8 cellular contexts compared by ENCODE assay signal in genomic region chr6:151014404-151015150, GRCh38.
A peak's percentile ranks its signal among the peaks of the same experiment; 100 is the strongest.
DNase-seq lines count a peak whose midpoint lies in the region; ATAC-seq, FAIRE-seq and TF ChIP-seq lines count a peak whose summit lies in the region.

No MANE protein-coding gene starts in this region.

- H3K4me1 Mint-ChIP-seq in MCF 10A (ENCODE audit: insufficient read depth, unreplicated experiment) = no peaks in the 10 kb centered on the region

- H3K4me1 ChIP-seq in HCT116 (ENCODE audit: control insufficient read depth in 1 of 2, insufficient read depth in 2 of 2, low read length in 2 of 2) = peaks cover 70 to 75% of the 10 kb centered on the region in 2 experiments
- H3K4me1 ChIP-seq in keratinocyte (ENCODE audit: control insufficient read depth, extremely low read depth, insufficient read depth, low read length) = no peaks in the 10 kb centered on the region

- H3K36me3 ChIP-seq in HCT116 (ENCODE audit: control insufficient read depth in 1 of 2, insufficient read depth in 2 of 2, low read length in 2 of 2) (peaks cover 0 to 26% of the 10 kb centered on the region in 2 experiments; a peak in 1 of 4 replicates), keratinocyte (ENCODE audit: control insufficient read depth in 2 of 2, extremely low read depth in 1 of 2, insufficient read depth in 2 of 2, low read length in 2 of 2) (peaks cover 4 to 17% of the 10 kb centered on the region in 2 experiments)

- peak; percentile 99 for TF ChIP-seq RAD21 in HCT116 (IDR thresholded peaks at IDR 0.05; ENCODE audit: low read depth)

- TF ChIP-seq CTCF in HCT116 (IDR thresholded peaks at IDR 0.05 in 2 of 3, conservative IDR thresholded peaks at IDR 0.05 in 1 of 3; ENCODE audit: borderline replicate concordance in 1 of 3, insufficient read depth in 1 of 3, low read depth in 2 of 3, low read length in 2 of 3) (peak; percentile 74 to 99 (median 98); a peak in 5 of 6 replicates), MCF 10A (IDR thresholded peaks at IDR 0.05; ENCODE audit: unreplicated experiment) (peak; percentile 97), keratinocyte (optimal IDR thresholded peaks at IDR 0.05 in 1 of 3, IDR thresholded peaks at IDR 0.05 in 1 of 3, conservative IDR thresholded peaks at IDR 0.05 in 1 of 3; ENCODE audit: extremely low read depth in 1 of 3, insufficient read depth in 2 of 3, low read length in 3 of 3) (peak; percentile 89 to 98 (median 96))

- H3K9ac ChIP-seq in HCT116 (ENCODE audit: low read length) (peak overlapping the region; percentile 45), keratinocyte (ENCODE audit: control insufficient read depth, extremely low read depth, insufficient read depth, low read length) (no peak overlapping the region)

- RAD21 ChIA-PET in HCT116 (lab: Charles Lee; ENCODE audit: low non-redundant PET in 1 of 2, low total read pairs in 2 of 2, uncharacterized antibody in 2 of 2, unreplicated experiment in 2 of 2) = interaction anchor here (0.7 to 2.8 kb wide), 10 partner anchors 10 to 320 kb away, joined by 3 to 28 read pairs (median 3); no protein-coding TSS in a partner anchor

- no TSS peak for BruUV-seq in HCT116 (replicated peaks; lab: Mats Ljungman, UMichigan)
- BruUV-seq in MCF 10A (replicated peaks; lab: Mats Ljungman, UMichigan) = no TSS peak

- H3K79me2 ChIP-seq in HCT116 (ENCODE audit: insufficient read depth, low read length) (peaks cover 21% of the 10 kb centered on the region; the same call in 1 of the 2 replicates), keratinocyte (ENCODE audit: control insufficient read depth, insufficient read depth, low read length) (no peaks in the 10 kb centered on the region)

- POLR2A ChIA-PET in HCT116 (lab: Charles Lee) (interaction anchor here (0.8 to 4.1 kb wide), 8 partner anchors 10 to 310 kb away, joined by 3 to 43 read pairs (median 4); partner anchors contain the start of gene AKAP12), MCF 10A (lab: Yijun Ruan, JAX) (interaction anchor here (0.5 to 2.0 kb wide), 9 partner anchors 9 to 320 kb away, joined by 3 to 27 read pairs (median 4); no protein-coding TSS in a partner anchor)

- peaks cover 55% of the 10 kb centered on the region for H3K36me3 Mint-ChIP-seq in MCF 10A (ENCODE audit: insufficient read depth, unreplicated experiment)

- ATAC-seq in HCT116 = peak; percentile 78

- no peaks in the 10 kb centered on the region for H3K9me2 ChIP-seq in HCT116 (ENCODE audit: insufficient read depth)

- peak; percentile 85 for FAIRE-seq in keratinocyte (lab: Jason Lieb, UNC)

- H3K4me3 Mint-ChIP-seq in MCF 10A (ENCODE audit: unreplicated experiment) = no peak overlapping the region

- H2AFZ ChIP-seq in HCT116 (ENCODE audit: low read depth, low read length, poor library complexity, severe bottlenecking) = no peak overlapping the region
- H2AFZ ChIP-seq in keratinocyte (ENCODE audit: control insufficient read depth, low read length) = no peak overlapping the region

- H3K4me3 ChIP-seq in HCT116 (replicated peaks in 1 of 2; ENCODE audit: low read depth in 1 of 2, low read length in 2 of 2) (no peak overlapping the region), keratinocyte (ENCODE audit: control insufficient read depth in 2 of 3, extremely low read depth in 1 of 3, insufficient read depth in 2 of 3, low read depth in 1 of 3, low read length in 3 of 3) (no peak overlapping the region)

- no peaks in the 10 kb centered on the region for H3K9me3 Mint-ChIP-seq in MCF 10A (ENCODE audit: unreplicated experiment)

- H3K27ac Mint-ChIP-seq in MCF 10A (ENCODE audit: low read depth, unreplicated experiment) = no peak overlapping the region

- dilution Hi-C loops in keratinocyte (cut with MboI; ENCODE audit: extremely low pct_ligation_motif_present, low sequenced_read_pairs) = no loop called here

- CTCF ChIA-PET in HCT116 (lab: Charles Lee) (interaction anchor here (0.7 to 3.9 kb wide), 21 partner anchors 9 to 320 kb away, joined by 3 to 60 read pairs (median 4); no protein-coding TSS in a partner anchor), MCF 10A (lab: Yijun Ruan, JAX) (interaction anchor here (0.6 to 11.6 kb wide), 58 partner anchors 9 to 587 kb away, joined by 3 to 293 read pairs (median 4); no protein-coding TSS in a partner anchor)

- H3K27me3 ChIP-seq in HCT116 (ENCODE audit: insufficient read depth, low read length) (no peaks in the 10 kb centered on the region), keratinocyte (ENCODE audit: control insufficient read depth, extremely low read depth, insufficient read depth, low read length) (no peaks in the 10 kb centered on the region)

- no peaks in the 10 kb centered on the region for H3K27me3 Mint-ChIP-seq in MCF 10A (ENCODE audit: insufficient read depth, unreplicated experiment)

- H3K9me3 ChIP-seq in HCT116 (ENCODE audit: control insufficient read depth in 1 of 2, insufficient read depth in 1 of 2, low read depth in 1 of 2, low read length in 2 of 2) = no peaks in the 10 kb centered on the region
- H3K9me3 ChIP-seq in keratinocyte (ENCODE audit: control insufficient read depth, low read depth, low read length) = no peaks in the 10 kb centered on the region

- DNase-seq in EL (peak; percentile 60), HCT116 (ENCODE audit: low read depth, low spot score) (peak; percentile 75), NCI-H146 (lab: John Stamatoyannopoulos, UW) (peak; percentile 87), UCSD-AML1 (lab: John Stamatoyannopoulos, UW; ENCODE audit: unreplicated experiment) (peak; percentile 35), MCF 10A (ENCODE audit: unreplicated experiment) (peak; percentile 82), keratinocyte (ENCODE audit: low read depth, low spot score) (peak; percentile 33), GOT3 (lab: John Stamatoyannopoulos, UW) (no peak)
- DNase-seq in stimulated activated CD4-positive, alpha-beta T cell treated with anti-CD3 and anti-CD28 coated beads, Interleukin-1b, Interleukin-23, amount 100 ng/mL, for 4 hours (ENCODE audit: low read depth in 2 of 2) = peak; percentile 22 to 44

- H3K9me1 ChIP-seq in keratinocyte (ENCODE audit: control insufficient read depth, extremely low read depth, insufficient read depth, low read length) = no peaks in the 10 kb centered on the region

- no peak for TF ChIP-seq POLR2A in HCT116 (IDR thresholded peaks at IDR 0.05; ENCODE audit: borderline replicate concordance, extremely low read depth, insufficient read depth, insufficient read length)

- intact Hi-C loops in HCT116 (cut with micrococcal nuclease) = loop anchor here (1.0 to 2.0 kb wide), 2 partner anchors 226 to 310 kb away; no protein-coding TSS in a partner anchor
- intact Hi-C loops in MCF 10A (cut with micrococcal nuclease) = loop anchor here (1.0 to 5.0 kb wide), 3 partner anchors 68 to 310 kb away; no protein-coding TSS in a partner anchor

- H3K27ac ChIP-seq in HCT116 (ENCODE audit: low read depth, low read length) (peak overlapping the region; percentile 78), keratinocyte (ENCODE audit: control insufficient read depth, insufficient read depth, low read length) (no peak overlapping the region)

- H3K4me2 ChIP-seq in HCT116 (ENCODE audit: low read length) (peak overlapping the region; percentile 36), keratinocyte (ENCODE audit: control insufficient read depth, extremely low read depth, insufficient read depth, low read depth, low read length) (no peak overlapping the region)

- H4K20me1 ChIP-seq in HCT116 (ENCODE audit: insufficient read depth) (no peaks in the 10 kb centered on the region), keratinocyte (ENCODE audit: control insufficient read depth, extremely low read depth, insufficient read depth, low read length) (no peaks in the 10 kb centered on the region)

TF ChIP-seq in HCT116, 20 proteins besides CTCF, POLR2A, EP300 and RAD21 (continues in another document):
- no peak for TF ChIP-seq ATF3 (IDR thresholded peaks at IDR 0.05)
- no peak for TF ChIP-seq TCF7L2 (IDR thresholded peaks at IDR 0.05; ENCODE audit: borderline replicate concordance, extremely low read depth, insufficient read depth, insufficient read length)
- TF ChIP-seq JUND (IDR thresholded peaks at IDR 0.05) = no peak
- TF ChIP-seq EZH2phosphoT487 (IDR thresholded peaks at IDR 0.05; ENCODE audit: borderline replicate concordance) = no peak
- no peak for TF ChIP-seq REST (IDR thresholded peaks at IDR 0.05; ENCODE audit: low read depth)
- TF ChIP-seq CBX3 (IDR thresholded peaks at IDR 0.05; ENCODE audit: low read depth) = peak; percentile 59; the same call in 1 of the 2 replicates
- TF ChIP-seq POLR2AphosphoS5 (IDR thresholded peaks at IDR 0.05; ENCODE audit: low read depth, low read length) = no peak
